In genomic region chr7:105304040-105304895, GRCh38 we compare ENCODE assay signal across 8 cellular contexts.
A peak's percentile ranks its signal among the peaks of the same experiment; 100 is the strongest.
DNase-seq lines count a peak whose midpoint lies in the region; ATAC-seq and TF ChIP-seq lines count a peak whose summit lies in the region.

No MANE protein-coding gene starts in this region.

- intact Hi-C loops in left colon (cut with DNase I, micrococcal nuclease) = no loop called here

- TF ChIP-seq CTCF in WTC11 (IDR thresholded peaks at IDR 0.05) = no peak

- CTCF ChIA-PET in WTC11 (lab: Charles Lee) = no interaction called here

- H3K9me3 Mint-ChIP-seq in WTC11 = peaks cover 3% of the 10 kb centered on the region; the same call in 1 of the 2 replicates

- H3K4me3 Mint-ChIP-seq in WTC11 = no peak overlapping the region

- DNase-seq in activated T-cell treated with anti-CD3 and anti-CD28 coated beads, Interleukin-2, amount 50 U/mL, for 48 hours = peak; percentile 37
- no peak for DNase-seq in activated T-cell treated with anti-CD3 and anti-CD28 coated beads, Interleukin-2, amount 50 U/mL, for 1 hour
- DNase-seq in WTC11 (ENCODE audit: low spot score) = no peak
- no peak for DNase-seq in left colon
- DNase-seq in SHP77 treated with DMSO at 0.1 percent for 48 hours (lab: John Stamatoyannopoulos, UW) = no peak
- DNase-seq in cerebellar cortex (ENCODE audit: low spot score) = no peak
- DNase-seq in DMS153 (lab: John Stamatoyannopoulos, UW) = no peak

- H3K27me3 Mint-ChIP-seq in WTC11 (ENCODE audit: low read depth) = no peaks in the 10 kb centered on the region

- peaks cover 29% of the 10 kb centered on the region for H3K4me1 Mint-ChIP-seq in WTC11

- POLR2A ChIA-PET in WTC11 (lab: Charles Lee) = interaction anchor here (0.6 kb wide), 1 partner anchor 266 kb away, joined by 3 read pairs; no protein-coding TSS in a partner anchor

- H3K27ac Mint-ChIP-seq in WTC11 = peak overlapping the region; percentile 48

- peaks cover 5% of the 10 kb centered on the region for H3K36me3 Mint-ChIP-seq in WTC11

- ATAC-seq in HG02981 (IDR thresholded peaks at IDR 0.05; ENCODE audit: unreplicated experiment) (peak; percentile 81), WTC11 (no peak; the same call in 1 of the 2 replicates), left colon (peak; percentile 26)

TF ChIP-seq in WTC11, 78 proteins besides CTCF, POLR2A, EP300 and RAD21:
- TF ChIP-seq ZBTB21 (CRISPR knock-in tag; IDR thresholded peaks at IDR 0.05; ENCODE audit: borderline replicate concordance) (no peak), GABPB1 (CRISPR knock-in tag; IDR thresholded peaks at IDR 0.05) (peak; percentile 96)

Comparison
In these comparisons a context has a peak if more than half of its experiments do, and no peak if none do; other contexts are left out.
1. DNase-seq: peak in activated T-cell treated with anti-CD3 and anti-CD28 coated beads, Interleukin-2, amount 50 U/mL, for 48 hours (2 of 2); none in activated T-cell treated with anti-CD3 and anti-CD28 coated beads, Interleukin-2, amount 50 U/mL, for 1 hour (single experiment), WTC11 (single experiment), left colon (0 of 2), SHP77 treated with DMSO at 0.1 percent for 48 hours (single experiment), cerebellar cortex (single experiment) and DMS153 (single experiment).